In genomic region chr5:135517631-135518030, GRCh38 we compare ENCODE assay signal across 2 cellular contexts.
TF ChIP-seq lines count a peak whose summit lies in the region.

No MANE protein-coding gene starts in this region.

TF ChIP-seq in HepG2, 621 proteins besides CTCF, POLR2A, EP300 and RAD21:
- TF ChIP-seq MXD4 (CRISPR knock-in tag; IDR thresholded peaks at IDR 0.05) (no peak), RERE (CRISPR knock-in tag; IDR thresholded peaks at IDR 0.05; ENCODE audit: low read depth) (no peak), XBP1 (CRISPR knock-in tag; IDR thresholded peaks at IDR 0.05) (no peak), ZNF768 (CRISPR knock-in tag; IDR thresholded peaks at IDR 0.05) (no peak), ZNF12 (CRISPR knock-in tag; IDR thresholded peaks at IDR 0.05) (peak; percentile 28; the same call in 1 of the 2 replicates), FOXK1 (CRISPR knock-in tag; IDR thresholded peaks at IDR 0.05; ENCODE audit: borderline replicate concordance, low read depth) (no peak), SMAD9 (CRISPR knock-in tag; IDR thresholded peaks at IDR 0.05) (no peak)

TF ChIP-seq in K562, 482 proteins besides CTCF, POLR2A, EP300 and RAD21 (continues in another document):
- no peak for TF ChIP-seq USF1 (CRISPR knock-in tag; IDR thresholded peaks at IDR 0.05)
- TF ChIP-seq ATF1 (CRISPR knock-in tag; IDR thresholded peaks at IDR 0.05): no peak
- TF ChIP-seq ATF1 (tag; IDR thresholded peaks at IDR 0.05): no peak
- TF ChIP-seq FOSL1 (tag; conservative IDR thresholded peaks at IDR 0.05): peak; percentile 68
- no peak for TF ChIP-seq KAT2B (IDR thresholded peaks at IDR 0.05; ENCODE audit: low read depth, low read length)
- TF ChIP-seq ZNF324 (CRISPR knock-in tag; IDR thresholded peaks at IDR 0.05): no peak
- peak; percentile 19; the same call in 1 of the 2 replicates for TF ChIP-seq MGA (IDR thresholded peaks at IDR 0.05)
- no peak for TF ChIP-seq FOXJ2 (tag; IDR thresholded peaks at IDR 0.05)
- no peak for TF ChIP-seq MBD2 (IDR thresholded peaks at IDR 0.05; ENCODE audit: borderline replicate concordance, low read depth)
- TF ChIP-seq SLC30A9 (CRISPR knock-in tag; IDR thresholded peaks at IDR 0.05): no peak
- no peak for TF ChIP-seq RAD51 (IDR thresholded peaks at IDR 0.05; ENCODE audit: borderline replicate concordance, low read depth)
- TF ChIP-seq CBFA2T3 (IDR thresholded peaks at IDR 0.05): no peak
- no peak for TF ChIP-seq PATZ1 (CRISPR knock-in tag; IDR thresholded peaks at IDR 0.05; ENCODE audit: borderline replicate concordance)
- TF ChIP-seq AFF1 (IDR thresholded peaks at IDR 0.05; ENCODE audit: low read depth in 1 of 2, partially characterized antibody in 2 of 2): no peak
- peak; percentile 91 for TF ChIP-seq ZNF12 (CRISPR knock-in tag; IDR thresholded peaks at IDR 0.05)
- peak; percentile 47; the same call in 1 of the 2 replicates for TF ChIP-seq PYGO2 (tag; IDR thresholded peaks at IDR 0.05)
- TF ChIP-seq CHD1 (IDR thresholded peaks at IDR 0.05; ENCODE audit: low read length): no peak
- TF ChIP-seq HOXB6 (CRISPR knock-in tag; IDR thresholded peaks at IDR 0.05; ENCODE audit: borderline replicate concordance): no peak
- no peak for TF ChIP-seq RNF2 (IDR thresholded peaks at IDR 0.05)
- TF ChIP-seq THRB (CRISPR knock-in tag; conservative IDR thresholded peaks at IDR 0.05): no peak
- TF ChIP-seq RFX1 (IDR thresholded peaks at IDR 0.05): no peak
- no peak for TF ChIP-seq ZHX1 (conservative IDR thresholded peaks at IDR 0.05; ENCODE audit: low read length)
- TF ChIP-seq ELF1 (tag; IDR thresholded peaks at IDR 0.05): peak; percentile 49; the same call in 1 of the 2 replicates
- peak; percentile 27; the same call in 1 of the 2 replicates for TF ChIP-seq SMARCA4 (IDR thresholded peaks at IDR 0.05)
- no peak for TF ChIP-seq ERF (CRISPR knock-in tag; IDR thresholded peaks at IDR 0.05)
- 0 out of 2 replicates have a peak, but pooled peaks have one; percentile 32 for TF ChIP-seq ZNF395 (CRISPR knock-in tag; IDR thresholded peaks at IDR 0.05)
- peak; percentile 65 for TF ChIP-seq L3MBTL2 (IDR thresholded peaks at IDR 0.05)
- peak; percentile 60 for TF ChIP-seq ETV1 (tag; conservative IDR thresholded peaks at IDR 0.05; ENCODE audit: low read depth)
